ENCODE assay signal across 26 cellular contexts in the genomic region with DNA sequence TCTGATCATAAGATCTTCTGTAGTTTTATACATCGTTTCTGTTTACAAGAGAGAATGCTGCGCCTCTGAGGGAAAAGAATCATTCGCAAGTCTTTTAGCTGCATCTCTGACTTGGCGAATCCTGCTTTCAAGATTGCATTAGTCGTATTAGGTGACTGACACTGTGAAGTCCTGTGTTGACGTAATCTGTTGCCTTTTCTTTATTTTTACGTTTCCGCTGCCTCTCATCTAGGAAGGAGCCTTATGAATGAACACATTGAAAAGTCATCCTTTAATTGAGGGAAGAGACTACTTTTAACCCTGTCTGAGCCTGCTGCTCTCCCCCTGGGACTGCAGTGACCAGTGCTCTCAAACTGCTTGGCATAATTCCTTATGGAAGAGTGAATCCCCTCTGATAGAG.
"Had no signal": no experiment of that assay in that cellular context is flagged by ENCODE, and none has a peak within 500 bp of the region (broad histone marks: within the 10 kb centered on the region; RNA-seq: fewer than 3 reads in every experiment).

No MANE protein-coding gene starts in this region.

- H3K4me1 Mint-ChIP-seq: naive B cell had no signal

- H3K4me3 Mint-ChIP-seq: activated CD4-positive, alpha-beta T cell treated with anti-CD3 and anti-CD28 coated beads for 36 hours; activated naive CD4-positive, alpha-beta T cell treated with anti-CD3 and anti-CD28 coated beads for 36 hours; activated naive CD8-positive, alpha-beta T cell treated with anti-CD3 and anti-CD28 coated beads, Interleukin-2, amount 10 ng/mL, durations not matched to agents 7 days and 5 days; naive B cell; neural progenitor cell; T-helper 2 cell treated with Interferon-gamma antibody and Interleukin-4, amounts not matched to agents 5 μg/mL and 100 μg/mL, for 36 hours; type B pancreatic cell had no signal

- H3K36me3 Mint-ChIP-seq: type B pancreatic cell had no signal

- H3K4me1 ChIP-seq: breast epithelium, neural progenitor cell, parathyroid adenoma, testis had no signal

- H3K36me3 ChIP-seq: breast epithelium, neural progenitor cell, vagina had no signal

- H3K27ac Mint-ChIP-seq: activated CD4-positive, alpha-beta T cell treated with anti-CD3 and anti-CD28 coated beads for 36 hours; activated naive CD4-positive, alpha-beta T cell treated with anti-CD3 and anti-CD28 coated beads for 36 hours; activated naive CD8-positive, alpha-beta T cell treated with anti-CD3 and anti-CD28 coated beads, Interleukin-2, amount 10 ng/mL, durations not matched to agents 7 days and 5 days; naive B cell; neural progenitor cell; T-helper 2 cell treated with Interferon-gamma antibody and Interleukin-4, amounts not matched to agents 5 μg/mL and 100 μg/mL, for 36 hours; type B pancreatic cell had no signal

- H3K9me3 ChIP-seq: testis, vagina had no signal

- H3K27ac ChIP-seq: epithelial cell of prostate, neural progenitor cell, parathyroid adenoma, psoas muscle, testis, vagina had no signal

- H3K27me3 ChIP-seq: breast epithelium, neural progenitor cell, testis, vagina had no signal

- DNase-seq: activated CD4-positive, alpha-beta T cell treated with anti-CD3 and anti-CD28 coated beads for 36 hours; activated CD4-positive, CD25-positive, alpha-beta regulatory T cell; activated effector memory CD4-positive, alpha-beta T cell treated with Interleukin-2 at 50 U/mL for 16 hours; activated naive CD4-positive, alpha-beta T cell treated with anti-CD3 and anti-CD28 coated beads for 36 hours; activated naive CD8-positive, alpha-beta T cell treated with anti-CD3 and anti-CD28 coated beads, Interleukin-2, amount 10 ng/mL, durations not matched to agents 7 days and 5 days; activated T-cell treated with anti-CD3 and anti-CD28 coated beads for 4 hours; central memory CD4-positive, alpha-beta T cell; effector CD8-positive, alpha-beta T cell; glutamatergic neuron; islet precursor cell; left cardiac atrium; left ventricle myocardium superior; naive B cell; occipital lobe; psoas muscle; stimulated activated CD4-positive, alpha-beta T cell treated with anti-CD3 and anti-CD28 coated beads, Interleukin-2, amount 100 ng/mL, for 48 hours; stimulated activated naive CD4-positive, alpha-beta T cell treated with Interleukin-2 at 50 U/mL for 16 hours; T-helper 1 cell; testis had no signal

- H3K27me3 Mint-ChIP-seq: activated CD4-positive, alpha-beta T cell treated with anti-CD3 and anti-CD28 coated beads for 36 hours; activated naive CD8-positive, alpha-beta T cell treated with anti-CD3 and anti-CD28 coated beads, Interleukin-2, amount 10 ng/mL, durations not matched to agents 7 days and 5 days; naive B cell had no signal

- H3K4me3 ChIP-seq: breast epithelium, neural progenitor cell, psoas muscle, testis, vagina had no signal
